ENCODE assay signal across 12 cellular contexts in the genomic region with DNA sequence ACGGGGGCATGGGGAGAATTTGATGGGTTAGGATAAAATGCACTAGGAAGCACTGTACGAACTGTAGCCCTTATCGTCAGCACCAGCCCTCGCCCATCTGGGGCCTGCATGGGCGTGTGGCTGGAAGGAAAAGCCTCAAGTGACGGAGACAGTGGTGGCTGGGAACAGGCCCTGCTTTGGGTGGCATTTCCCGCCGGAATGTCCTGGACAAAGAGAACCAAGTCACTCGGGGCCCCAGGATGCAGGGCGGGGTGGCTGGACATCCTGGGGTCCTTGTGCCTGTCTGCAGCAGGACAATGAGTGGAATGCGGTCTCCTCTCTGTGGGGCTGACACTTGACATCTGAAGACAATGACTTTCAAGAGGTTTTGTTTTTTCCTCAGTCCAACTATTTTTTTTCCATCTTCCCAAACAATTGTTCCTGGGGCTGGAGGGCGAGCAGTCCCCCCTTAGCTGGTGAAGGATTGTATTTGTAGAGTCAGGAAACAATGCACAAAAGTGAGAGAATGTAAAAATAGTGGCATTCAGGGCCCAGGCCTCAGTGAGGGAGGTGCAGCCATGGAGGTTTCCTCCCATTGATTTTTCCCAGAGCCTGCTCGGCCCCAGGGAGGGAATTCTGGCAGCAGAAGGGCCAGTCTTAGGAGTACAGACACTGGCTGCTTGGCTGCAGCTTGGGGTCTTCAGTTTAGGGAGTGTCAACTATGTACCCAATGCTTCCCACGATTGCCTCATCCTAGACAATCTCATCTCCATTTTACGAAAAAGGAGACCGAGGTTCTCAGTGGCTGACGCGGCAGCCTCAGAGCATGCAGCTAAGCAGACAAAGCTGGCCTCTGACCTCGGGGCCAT.
A peak's percentile ranks its signal among the peaks of the same experiment; 100 is the strongest.
DNase-seq lines count a peak whose midpoint lies in the region; ATAC-seq and TF ChIP-seq lines count a peak whose summit lies in the region.
"Had no signal": no experiment of that assay in that cellular context is flagged by ENCODE, and none has a peak within 500 bp of the region (broad histone marks: within the 10 kb centered on the region; RNA-seq: fewer than 3 reads in every experiment).

No MANE protein-coding gene starts in this region.

- no peaks in the 10 kb centered on the region for H3K9me3 Mint-ChIP-seq in dendritic cell treated with granulocyte-macrophage colony-stimulating factor and Interleukin-4, amounts not matched to agents 40 ng/mL and 50 ng/mL, for 4 days

- H3K27ac Mint-ChIP-seq in dendritic cell treated with granulocyte-macrophage colony-stimulating factor and Interleukin-4, amounts not matched to agents 40 ng/mL and 50 ng/mL, for 4 days = peak overlapping the region; percentile 24

- intact Hi-C loops in Right ventricle myocardium inferior (cut with DNase I) (loop anchor here (5.0 kb wide), 1 partner anchor 64 kb away; a partner anchor contains a TSS), cardiac septum (cut with DNase I) (loop anchor here (5.0 kb wide), 1 partner anchor 64 kb away; a partner anchor contains a TSS), upper lobe of right lung (cut with DNase I) (no loop called here), lower leg skin (cut with DNase I; ENCODE audit: low total_unique reads) (no loop called here)
- intact Hi-C loops in dendritic cell treated with granulocyte-macrophage colony-stimulating factor and Interleukin-4, amounts not matched to agents 40 ng/mL and 50 ng/mL, for 4 days (cut with micrococcal nuclease) = no loop called here

- H3K27me3 ChIP-seq in upper lobe of right lung = no peaks in the 10 kb centered on the region

- H3K9me3 ChIP-seq in upper lobe of right lung = no peaks in the 10 kb centered on the region
- H3K9me3 ChIP-seq: mucosa of descending colon had no signal

- no peaks in the 10 kb centered on the region for H3K36me3 ChIP-seq in upper lobe of right lung

- no peak for TF ChIP-seq POLR2A in lower leg skin (IDR thresholded peaks at IDR 0.05)

- no peak for TF ChIP-seq CTCF in upper lobe of right lung (IDR thresholded peaks at IDR 0.05)
- TF ChIP-seq CTCF in lower leg skin (IDR thresholded peaks at IDR 0.05) = no peak

- H3K27ac ChIP-seq in upper lobe of right lung = peak overlapping the region; percentile 72

- no peaks in the 10 kb centered on the region for H3K27me3 Mint-ChIP-seq in dendritic cell treated with granulocyte-macrophage colony-stimulating factor and Interleukin-4, amounts not matched to agents 40 ng/mL and 50 ng/mL, for 4 days

- H3K4me3 ChIP-seq in upper lobe of right lung = no peak overlapping the region
- H3K4me3 ChIP-seq in lower leg skin (ENCODE audit: low read depth, poor library complexity, severe bottlenecking) = no peak overlapping the region
- H3K4me3 ChIP-seq: mucosa of descending colon had no signal

- ATAC-seq in Right ventricle myocardium inferior (peak; percentile 47), upper lobe of right lung (peak; percentile 54), GM19452 (IDR thresholded peaks at IDR 0.05; ENCODE audit: unreplicated experiment) (no peak)
- ATAC-seq: mucosa of descending colon had no signal

- peaks cover 47% of the 10 kb centered on the region for H3K4me1 ChIP-seq in upper lobe of right lung

- WGBS in lower leg skin, 2 donors = 74 to 80% methylated on average over 19 of the region's 19 CpGs

- H3K36me3 Mint-ChIP-seq in dendritic cell treated with granulocyte-macrophage colony-stimulating factor and Interleukin-4, amounts not matched to agents 40 ng/mL and 50 ng/mL, for 4 days (ENCODE audit: low read depth) = peaks cover 28% of the 10 kb centered on the region

- H3K4me3 Mint-ChIP-seq in dendritic cell treated with granulocyte-macrophage colony-stimulating factor and Interleukin-4, amounts not matched to agents 40 ng/mL and 50 ng/mL, for 4 days = no peak overlapping the region

- DNase-seq in Right ventricle myocardium inferior (ENCODE audit: missing footprints) (no peak), cardiac septum (ENCODE audit: low spot score) (no peak), lung microvascular endothelial cell (ENCODE audit: low read depth in 2 of 2) (peak; percentile 37 to 53), upper lobe of right lung (no peak), lower leg skin (ENCODE audit: low spot score in 2 of 2) (no peak), occipital lobe (lab: John Stamatoyannopoulos, UW) (no peak)
- DNase-seq: activated T-cell treated with anti-CD3 and anti-CD28 coated beads, Interleukin-2, amount 50 U/mL, for 1 hour; cortex of kidney; NCI-H187 had no signal

- H3K4me1 Mint-ChIP-seq in dendritic cell treated with granulocyte-macrophage colony-stimulating factor and Interleukin-4, amounts not matched to agents 40 ng/mL and 50 ng/mL, for 4 days (ENCODE audit: low read depth) = peaks cover 97% of the 10 kb centered on the region

Comparison
In these comparisons a context has a peak if more than half of its experiments do, and no peak if none do; other contexts are left out.
1. DNase-seq: peak in lung microvascular endothelial cell (2 of 2); none in Right ventricle myocardium inferior (single experiment), cardiac septum (single experiment), upper lobe of right lung (single experiment), lower leg skin (0 of 2) and occipital lobe (single experiment).
2. intact Hi-C loops: an anchor here in Right ventricle myocardium inferior (5.0 kb wide) and cardiac septum (5.0 kb wide); none called in dendritic cell treated with granulocyte-macrophage colony-stimulating factor and Interleukin-4, amounts not matched to agents 40 ng/mL and 50 ng/mL, for 4 days, upper lobe of right lung and lower leg skin.